13 cellular contexts compared by ENCODE assay signal in the genomic region with DNA sequence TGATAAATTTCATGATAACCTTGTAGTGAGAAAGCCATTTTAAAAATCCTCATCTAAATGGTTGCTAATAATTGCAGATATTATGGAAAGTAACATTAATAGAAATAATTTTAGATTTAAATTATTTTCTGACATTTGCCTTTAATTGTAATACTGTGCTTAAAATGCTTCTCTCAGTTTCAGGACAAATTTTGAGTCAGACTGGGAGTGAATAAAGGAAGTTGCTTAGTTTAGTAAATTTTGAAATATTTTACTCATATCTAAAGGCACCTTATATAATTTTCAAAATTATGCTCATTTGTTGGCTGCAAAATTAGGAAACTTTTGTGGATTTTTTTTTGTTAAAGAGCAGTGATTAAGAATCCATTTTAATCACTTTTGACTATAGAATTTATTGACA.
DNase-seq lines count a peak whose midpoint lies in the region; ATAC-seq and TF ChIP-seq lines count a peak whose summit lies in the region.
"Had no signal": no experiment of that assay in that cellular context is flagged by ENCODE, and none has a peak within 500 bp of the region (broad histone marks: within the 10 kb centered on the region; RNA-seq: fewer than 3 reads in every experiment).

No MANE protein-coding gene starts in this region.

- intact Hi-C loops in MCF 10A (cut with micrococcal nuclease), result no loop called here

- H3K4me2 ChIP-seq in MM.1S (ENCODE audit: low read depth, low read length), result no peak overlapping the region

- H3K4me1 Mint-ChIP-seq in T-helper 17 cell (peaks cover 25% of the 10 kb centered on the region), MCF 10A (ENCODE audit: insufficient read depth, unreplicated experiment) (no peaks in the 10 kb centered on the region)
- peaks cover 6% of the 10 kb centered on the region for H3K4me1 Mint-ChIP-seq in activated T-helper 17 cell treated with anti-CD3 and anti-CD28 coated beads, Interleukin-2, amount 50 U/mL, for 72 hours

- no peaks in the 10 kb centered on the region for H3K27me3 ChIP-seq in MM.1S (replicated peaks; ENCODE audit: insufficient read depth, low read length)

- H3K27ac Mint-ChIP-seq in T-helper 17 cell, result no peak overlapping the region
- no peak overlapping the region for H3K27ac Mint-ChIP-seq in MCF 10A (ENCODE audit: low read depth, unreplicated experiment)
- H3K27ac Mint-ChIP-seq in activated T-helper 17 cell treated with anti-CD3 and anti-CD28 coated beads, Interleukin-2, amount 50 U/mL, for 72 hours, result no peak overlapping the region

- no TSS peak for BruUV-seq in MCF 10A (replicated peaks; lab: Mats Ljungman, UMichigan)

- no peaks in the 10 kb centered on the region for H3K79me2 ChIP-seq in MM.1S (ENCODE audit: low read length)

- H3K9me3 Mint-ChIP-seq in MCF 10A (ENCODE audit: unreplicated experiment), result no peaks in the 10 kb centered on the region
- no peaks in the 10 kb centered on the region for H3K9me3 Mint-ChIP-seq in activated T-helper 17 cell treated with anti-CD3 and anti-CD28 coated beads, Interleukin-2, amount 50 U/mL, for 72 hours

- H3K4me3 ChIP-seq in MM.1S (ENCODE audit: low read length), result no peak overlapping the region
- H3K4me3 ChIP-seq: HAP-1, SK-N-MC had no signal

- H3K4me1 ChIP-seq in MM.1S (ENCODE audit: low read length), result no peaks in the 10 kb centered on the region

- no peaks in the 10 kb centered on the region for H3K36me3 ChIP-seq in MM.1S (replicated peaks; ENCODE audit: insufficient read depth, low read length)
- H3K36me3 ChIP-seq: HAP-1 had no signal

- H3K27me3 Mint-ChIP-seq in T-helper 17 cell, result no peaks in the 10 kb centered on the region
- no peaks in the 10 kb centered on the region for H3K27me3 Mint-ChIP-seq in MCF 10A (ENCODE audit: insufficient read depth, unreplicated experiment)
- H3K27me3 Mint-ChIP-seq in activated T-helper 17 cell treated with anti-CD3 and anti-CD28 coated beads, Interleukin-2, amount 50 U/mL, for 72 hours, result no peaks in the 10 kb centered on the region

- no peak overlapping the region for H3K4me3 Mint-ChIP-seq in T-helper 17 cell
- H3K4me3 Mint-ChIP-seq in MCF 10A (ENCODE audit: unreplicated experiment), result no peak overlapping the region
- H3K4me3 Mint-ChIP-seq in activated T-helper 17 cell treated with anti-CD3 and anti-CD28 coated beads, Interleukin-2, amount 50 U/mL, for 72 hours, result no peak overlapping the region

- POLR2A ChIA-PET in MCF 10A (lab: Yijun Ruan, JAX), result interaction anchor here (0.7 to 2.1 kb wide), 5 partner anchors 8 to 183 kb away, joined by 3 to 13 read pairs (median 5); a partner anchor contains a TSS

- no peak overlapping the region for H3K27ac ChIP-seq in MM.1S (ENCODE audit: low read length)
- H3K27ac ChIP-seq: epithelial cell of prostate, SK-N-MC had no signal

- H3K9ac ChIP-seq in MM.1S (ENCODE audit: low read length), result no peak overlapping the region

- CTCF ChIA-PET in MCF 10A (lab: Yijun Ruan, JAX), result interaction anchor here (0.8 to 3.1 kb wide), 4 partner anchors 13 to 234 kb away, joined by 3 to 17 read pairs (median 6); a partner anchor contains a TSS

- no peak overlapping the region for H2AFZ ChIP-seq in MM.1S (ENCODE audit: low read length)

- TF ChIP-seq CTCF in MM.1S (IDR thresholded peaks at IDR 0.05; ENCODE audit: low read length) (no peak), MCF 10A (IDR thresholded peaks at IDR 0.05; ENCODE audit: unreplicated experiment) (no peak)

- ATAC-seq in GM18499 (IDR thresholded peaks at IDR 0.05; ENCODE audit: insufficient read depth, unreplicated experiment) (peak; percentile 66), GM19438 (IDR thresholded peaks at IDR 0.05; ENCODE audit: low read depth, unreplicated experiment) (peak; percentile 54), HG02870 (IDR thresholded peaks at IDR 0.05; ENCODE audit: unreplicated experiment) (peak; percentile 88), HG03575 (IDR thresholded peaks at IDR 0.05; ENCODE audit: extremely low read depth, insufficient number of reproducible peaks, low FRiP score, unreplicated experiment) (peak; percentile 40), T-helper 17 cell (no peak)
- no peak for ATAC-seq in activated T-helper 17 cell treated with anti-CD3 and anti-CD28 coated beads, Interleukin-2, amount 50 U/mL, for 72 hours (replicated peaks)

- no peaks in the 10 kb centered on the region for H4K20me1 ChIP-seq in MM.1S (ENCODE audit: insufficient read depth, low read length)

- no peaks in the 10 kb centered on the region for H3F3A ChIP-seq in MM.1S (ENCODE audit: insufficient read depth, low read length)

- H3K9me3 ChIP-seq in T-helper 17 cell (ENCODE audit: control insufficient read depth, low read length, poor library complexity, severe bottlenecking) (no peaks in the 10 kb centered on the region), MM.1S (replicated peaks; ENCODE audit: insufficient read depth, low read length) (no peaks in the 10 kb centered on the region)
- H3K9me3 ChIP-seq: HAP-1 had no signal

- H3K9me2 ChIP-seq in MM.1S (replicated peaks; ENCODE audit: insufficient read depth, low read length), result no peaks in the 10 kb centered on the region

- H3K36me3 Mint-ChIP-seq in T-helper 17 cell (ENCODE audit: low read depth) (peaks cover 13% of the 10 kb centered on the region), MCF 10A (ENCODE audit: insufficient read depth, unreplicated experiment) (peaks cover 52% of the 10 kb centered on the region)
- peaks cover 46% of the 10 kb centered on the region for H3K36me3 Mint-ChIP-seq in activated T-helper 17 cell treated with anti-CD3 and anti-CD28 coated beads, Interleukin-2, amount 50 U/mL, for 72 hours (ENCODE audit: low read depth)

- DNase-seq in T-helper 17 cell (no peak), MM.1S (no peak), MCF 10A (ENCODE audit: unreplicated experiment) (no peak)
- DNase-seq: activated CD8-positive, alpha-beta memory T cell treated with anti-CD3 and anti-CD28 coated beads, Interleukin-2, amount 50 U/mL, for 48 hours; glutamatergic neuron had no signal

Comparison
In these comparisons a context has a peak if more than half of its experiments do, and no peak if none do; other contexts are left out.
1. ATAC-seq: peak in GM18499 (single experiment), GM19438 (single experiment), HG02870 (single experiment) and HG03575 (single experiment); none in T-helper 17 cell (single experiment) and activated T-helper 17 cell treated with anti-CD3 and anti-CD28 coated beads, Interleukin-2, amount 50 U/mL, for 72 hours (single experiment).